ENCODE assay signal across 9 cellular contexts in the genomic region with DNA sequence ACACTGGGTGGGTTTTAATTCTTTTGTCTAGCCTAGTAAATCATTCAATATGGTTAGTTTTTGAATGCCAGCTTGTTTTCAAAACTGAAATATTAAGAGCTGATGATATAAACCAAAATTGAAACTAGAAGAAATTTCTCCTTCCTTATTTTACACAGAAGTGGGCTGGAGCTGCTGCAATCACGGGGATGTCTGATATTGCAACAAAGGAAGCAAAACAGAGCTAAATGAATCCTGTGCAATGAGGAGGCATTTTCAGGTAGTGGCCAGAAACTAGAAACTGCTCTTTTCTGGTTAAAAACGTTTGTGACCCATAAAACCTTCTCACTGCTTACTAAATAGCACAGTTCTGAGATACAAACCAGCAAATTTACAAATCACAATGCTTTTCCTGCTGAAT.
A peak's percentile ranks its signal among the peaks of the same experiment; 100 is the strongest.
DNase-seq lines count a peak whose midpoint lies in the region; ATAC-seq lines count a peak whose summit lies in the region.
"Had no signal": no experiment of that assay in that cellular context is flagged by ENCODE, and none has a peak within 500 bp of the region (broad histone marks: within the 10 kb centered on the region; RNA-seq: fewer than 3 reads in every experiment).

No MANE protein-coding gene starts in this region.

- DNase-seq in Ammon's horn (ENCODE audit: low spot score): peak; percentile 54
- DNase-seq in SIG-M5 (lab: John Stamatoyannopoulos, UW): peak; percentile 57
- DNase-seq in iPS-NIHi7 (ENCODE audit: extremely low spot score): no peak
- no peak for DNase-seq in NCI-H1436 (lab: John Stamatoyannopoulos, UW)
- no peak for DNase-seq in DMS 273 treated with DMSO at 0.1 percent for 48 hours (lab: John Stamatoyannopoulos, UW)
- no peak for DNase-seq in stimulated activated CD4-positive, alpha-beta T cell treated with anti-CD3 and anti-CD28 coated beads, Interleukin-4, amount 100 ng/mL, for 24 hours
- DNase-seq: activated CD8-positive, alpha-beta T cell treated with anti-CD3 and anti-CD28 coated beads for 36 hours had no signal

- ATAC-seq in GM19463 (IDR thresholded peaks at IDR 0.05; ENCODE audit: unreplicated experiment) (peak; percentile 91), HG03066 (IDR thresholded peaks at IDR 0.05; ENCODE audit: low read depth, unreplicated experiment) (peak; percentile 97)
- ATAC-seq: activated CD8-positive, alpha-beta T cell treated with anti-CD3 and anti-CD28 coated beads for 36 hours had no signal

Comparison
In these comparisons a context has a peak if more than half of its experiments do, and no peak if none do; other contexts are left out.
1. DNase-seq: peak in Ammon's horn (single experiment) and SIG-M5 (single experiment); none in iPS-NIHi7 (single experiment), NCI-H1436 (single experiment), DMS 273 treated with DMSO at 0.1 percent for 48 hours (single experiment) and stimulated activated CD4-positive, alpha-beta T cell treated with anti-CD3 and anti-CD28 coated beads, Interleukin-4, amount 100 ng/mL, for 24 hours (single experiment).